ENCODE assay signal across 13 cellular contexts in the genomic region with DNA sequence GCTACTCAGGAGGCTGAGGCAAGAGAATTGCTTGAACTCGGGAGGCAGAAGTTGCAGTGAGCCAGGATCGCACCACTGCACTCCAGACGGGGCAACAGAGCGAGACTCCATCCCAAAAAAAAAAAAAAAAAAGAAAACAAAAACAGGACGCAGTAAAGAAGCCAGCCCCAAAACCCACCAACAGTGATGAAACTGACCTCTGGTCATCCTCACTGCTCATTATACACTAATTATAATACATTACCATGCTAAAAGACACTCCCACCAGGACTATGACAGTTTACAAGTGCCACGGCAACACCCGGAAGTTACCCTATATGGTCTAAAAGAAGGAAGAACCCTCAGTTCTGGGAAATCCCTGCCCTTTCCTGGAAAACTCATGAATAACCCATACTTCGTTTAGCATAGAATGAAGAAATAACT. TPM values are rescaled to one million over a fixed set of nuclear protein-coding genes. Genes with fewer than 3 reads are reported as not detected.
DNase-seq lines count a peak whose midpoint lies in the region; ATAC-seq, FAIRE-seq and TF ChIP-seq lines count a peak whose summit lies in the region.
"Had no signal": no experiment of that assay in that cellular context is flagged by ENCODE, and none has a peak within 500 bp of the region (broad histone marks: within the 10 kb centered on the region; RNA-seq: fewer than 3 reads in every experiment).

No MANE protein-coding gene starts in this region.

- POLR2A ChIA-PET in A673 (lab: Charles Lee; ENCODE audit: low non-redundant PET) = no interaction called here

- H2AFZ ChIP-seq in keratinocyte (ENCODE audit: control insufficient read depth, low read length) (no peak overlapping the region), MM.1S (ENCODE audit: low read length) (no peak overlapping the region), osteoblast (ENCODE audit: low read length) (no peak overlapping the region)

- DNase-seq in A673 (ENCODE audit: low spot score) (peak; percentile 25), keratinocyte (ENCODE audit: low read depth, low spot score) (no peak), MM.1S (no peak), osteoblast (ENCODE audit: insufficient read length, low spot score, missing footprints) (no peak), UCSD-AML1 (lab: John Stamatoyannopoulos, UW; ENCODE audit: unreplicated experiment) (no peak)
- DNase-seq in activated T-helper 1 cell treated with anti-CD3 and anti-CD28 coated beads, Interleukin-12 subunit alpha, Interleukin-12 subunit beta, Interleukin-2, Interleukin-4 antibody, amounts not matched to agents 30 ng/mL and 10 ng/mL and 1 ng/mL, durations not matched to agents 14 hours and 24 hours and 36 hours (ENCODE audit: low spot score) = peak; percentile 2
- DNase-seq: immature natural killer cell; naive thymus-derived CD8-positive, alpha-beta T cell; NCI-H1694; uterus had no signal

- H3K27me3 ChIP-seq in A673 (replicated peaks; ENCODE audit: insufficient read depth, low read depth, low read length, poor library complexity) (no peaks in the 10 kb centered on the region), HUES48 (ENCODE audit: control insufficient read depth, insufficient read depth, low read length) (no peaks in the 10 kb centered on the region), keratinocyte (ENCODE audit: control insufficient read depth, extremely low read depth, insufficient read depth, low read length) (no peaks in the 10 kb centered on the region), MM.1S (replicated peaks; ENCODE audit: insufficient read depth, low read length) (no peaks in the 10 kb centered on the region), osteoblast (ENCODE audit: insufficient read depth, low read length) (no peaks in the 10 kb centered on the region)
- H3K27me3 ChIP-seq: BLaER1, uterus had no signal

- H3K36me3 Mint-ChIP-seq in activated T-helper 1 cell treated with anti-CD3 and anti-CD28 coated beads, Interleukin-12 subunit alpha, Interleukin-12 subunit beta, Interleukin-2, Interleukin-4 antibody, amounts not matched to agents 30 ng/mL and 10 ng/mL and 1 ng/mL, durations not matched to agents 14 hours and 24 hours and 36 hours (ENCODE audit: low read depth) = no peaks in the 10 kb centered on the region
- H3K36me3 Mint-ChIP-seq: immature natural killer cell; naive thymus-derived CD8-positive, alpha-beta T cell had no signal

- no peaks in the 10 kb centered on the region for H3F3A ChIP-seq in MM.1S (ENCODE audit: insufficient read depth, low read length)

- no peak overlapping the region for H3K27ac Mint-ChIP-seq in activated T-helper 1 cell treated with anti-CD3 and anti-CD28 coated beads, Interleukin-12 subunit alpha, Interleukin-12 subunit beta, Interleukin-2, Interleukin-4 antibody, amounts not matched to agents 30 ng/mL and 10 ng/mL and 1 ng/mL, durations not matched to agents 14 hours and 24 hours and 36 hours
- H3K27ac Mint-ChIP-seq: naive thymus-derived CD8-positive, alpha-beta T cell had no signal

- intact Hi-C loops in A673 (cut with micrococcal nuclease; ENCODE audit: unreplicated experiment) = no loop called here
- intact Hi-C loops in activated T-helper 1 cell treated with anti-CD3 and anti-CD28 coated beads, Interleukin-12 subunit alpha, Interleukin-12 subunit beta, Interleukin-2, Interleukin-4 antibody, amounts not matched to agents 30 ng/mL and 10 ng/mL and 1 ng/mL, durations not matched to agents 14 hours and 24 hours and 36 hours (cut with micrococcal nuclease) = no loop called here

- H3K9me2 ChIP-seq in MM.1S (replicated peaks; ENCODE audit: insufficient read depth, low read length) = no peaks in the 10 kb centered on the region

- no peak for ATAC-seq in HG02678 (IDR thresholded peaks at IDR 0.05; ENCODE audit: unreplicated experiment)
- ATAC-seq: naive thymus-derived CD8-positive, alpha-beta T cell had no signal

- dilution Hi-C loops in keratinocyte (cut with MboI; ENCODE audit: extremely low pct_ligation_motif_present, low sequenced_read_pairs) = no loop called here

- no peaks in the 10 kb centered on the region for H3K27me3 Mint-ChIP-seq in activated T-helper 1 cell treated with anti-CD3 and anti-CD28 coated beads, Interleukin-12 subunit alpha, Interleukin-12 subunit beta, Interleukin-2, Interleukin-4 antibody, amounts not matched to agents 30 ng/mL and 10 ng/mL and 1 ng/mL, durations not matched to agents 14 hours and 24 hours and 36 hours (ENCODE audit: insufficient read depth)

- H3K27ac ChIP-seq in A673 (ENCODE audit: low read depth, low read length, poor library complexity, severe bottlenecking) (no peak overlapping the region), HUES48 (ENCODE audit: low read depth, low read length) (peak overlapping the region; percentile 57), keratinocyte (ENCODE audit: control insufficient read depth, insufficient read depth, low read length) (peak overlapping the region; percentile 54), MM.1S (ENCODE audit: low read length) (no peak overlapping the region), osteoblast (ENCODE audit: low read depth, low read length) (no peak overlapping the region)
- H3K27ac ChIP-seq: BLaER1, uterus had no signal

- no peak for FAIRE-seq in keratinocyte (lab: Jason Lieb, UNC)

- no peaks in the 10 kb centered on the region for H3K79me2 ChIP-seq in keratinocyte (ENCODE audit: control insufficient read depth, insufficient read depth, low read length)
- H3K79me2 ChIP-seq in MM.1S (ENCODE audit: low read length) = no peaks in the 10 kb centered on the region
- H3K79me2 ChIP-seq in osteoblast (ENCODE audit: insufficient read depth, low read length) = no peaks in the 10 kb centered on the region

- H3K9ac ChIP-seq in HUES48 (ENCODE audit: low read depth, low read length) (no peak overlapping the region), keratinocyte (ENCODE audit: control insufficient read depth, extremely low read depth, insufficient read depth, low read length) (no peak overlapping the region), MM.1S (ENCODE audit: low read length) (no peak overlapping the region)
- H3K9ac ChIP-seq: BLaER1 had no signal

- H3K36me3 ChIP-seq in A673 (ENCODE audit: insufficient read depth, low read length, poor library complexity, severe bottlenecking) (no peaks in the 10 kb centered on the region), HUES48 (ENCODE audit: control insufficient read depth, insufficient read depth, low read length) (no peaks in the 10 kb centered on the region), keratinocyte (ENCODE audit: control insufficient read depth in 2 of 2, extremely low read depth in 1 of 2, insufficient read depth in 2 of 2, low read length in 2 of 2) (no peaks in the 10 kb centered on the region), MM.1S (replicated peaks; ENCODE audit: insufficient read depth, low read length) (no peaks in the 10 kb centered on the region), osteoblast (ENCODE audit: insufficient read depth, low read length) (no peaks in the 10 kb centered on the region)
- H3K36me3 ChIP-seq: BLaER1, uterus had no signal

- no peaks in the 10 kb centered on the region for H3K9me3 Mint-ChIP-seq in activated T-helper 1 cell treated with anti-CD3 and anti-CD28 coated beads, Interleukin-12 subunit alpha, Interleukin-12 subunit beta, Interleukin-2, Interleukin-4 antibody, amounts not matched to agents 30 ng/mL and 10 ng/mL and 1 ng/mL, durations not matched to agents 14 hours and 24 hours and 36 hours
- H3K9me3 Mint-ChIP-seq: immature natural killer cell; naive thymus-derived CD8-positive, alpha-beta T cell had no signal

- H4K20me1 ChIP-seq in keratinocyte (ENCODE audit: control insufficient read depth, extremely low read depth, insufficient read depth, low read length) = no peaks in the 10 kb centered on the region
- H4K20me1 ChIP-seq in MM.1S (ENCODE audit: insufficient read depth, low read length) = no peaks in the 10 kb centered on the region
- no peaks in the 10 kb centered on the region for H4K20me1 ChIP-seq in osteoblast (ENCODE audit: insufficient read depth, low read length)
- H4K20me1 ChIP-seq: BLaER1 had no signal

- H3K4me3 Mint-ChIP-seq in activated T-helper 1 cell treated with anti-CD3 and anti-CD28 coated beads, Interleukin-12 subunit alpha, Interleukin-12 subunit beta, Interleukin-2, Interleukin-4 antibody, amounts not matched to agents 30 ng/mL and 10 ng/mL and 1 ng/mL, durations not matched to agents 14 hours and 24 hours and 36 hours = no peak overlapping the region
- H3K4me3 Mint-ChIP-seq: naive thymus-derived CD8-positive, alpha-beta T cell had no signal

- H3K4me1 ChIP-seq in A673 (ENCODE audit: insufficient read depth, low read length, poor library complexity, severe bottlenecking) (no peaks in the 10 kb centered on the region), HUES48 (ENCODE audit: control insufficient read depth, insufficient read depth, low read length) (peaks cover 5% of the 10 kb centered on the region; the same call in 1 of the 2 replicates), keratinocyte (ENCODE audit: control insufficient read depth, extremely low read depth, insufficient read depth, low read length) (peaks cover 11% of the 10 kb centered on the region), MM.1S (ENCODE audit: low read length) (no peaks in the 10 kb centered on the region), osteoblast (ENCODE audit: insufficient read depth, low read length) (no peaks in the 10 kb centered on the region)
- H3K4me1 ChIP-seq: uterus had no signal

- H3K4me1 Mint-ChIP-seq in activated T-helper 1 cell treated with anti-CD3 and anti-CD28 coated beads, Interleukin-12 subunit alpha, Interleukin-12 subunit beta, Interleukin-2, Interleukin-4 antibody, amounts not matched to agents 30 ng/mL and 10 ng/mL and 1 ng/mL, durations not matched to agents 14 hours and 24 hours and 36 hours (ENCODE audit: low read depth) = peaks cover 5% of the 10 kb centered on the region
- H3K4me1 Mint-ChIP-seq: immature natural killer cell had no signal

- no TSS peak for BruUV-seq in A673 (replicated peaks; lab: Mats Ljungman, UMichigan)

- H3K9me3 ChIP-seq in A673 (ENCODE audit: low read depth, low read length, poor library complexity, severe bottlenecking) (no peaks in the 10 kb centered on the region), HUES48 (ENCODE audit: control insufficient read depth, insufficient read depth, low read length) (no peaks in the 10 kb centered on the region), keratinocyte (ENCODE audit: control insufficient read depth, low read depth, low read length) (no peaks in the 10 kb centered on the region), MM.1S (replicated peaks; ENCODE audit: insufficient read depth, low read length) (no peaks in the 10 kb centered on the region), osteoblast (ENCODE audit: low read depth, low read length) (no peaks in the 10 kb centered on the region)
- H3K9me3 ChIP-seq: BLaER1, uterus had no signal

- no peak for TF ChIP-seq CTCF in A673 (conservative IDR thresholded peaks at IDR 0.05; ENCODE audit: low read depth, low read length)
- no peak for TF ChIP-seq CTCF in keratinocyte (optimal IDR thresholded peaks at IDR 0.05 in 1 of 3, IDR thresholded peaks at IDR 0.05 in 1 of 3, conservative IDR thresholded peaks at IDR 0.05 in 1 of 3; ENCODE audit: extremely low read depth in 1 of 3, insufficient read depth in 2 of 3, low read length in 3 of 3)
- no peak for TF ChIP-seq CTCF in MM.1S (IDR thresholded peaks at IDR 0.05; ENCODE audit: low read length)
- TF ChIP-seq CTCF in osteoblast (IDR thresholded peaks at IDR 0.05; ENCODE audit: extremely low read depth, low read depth, low read length) = no peak

- H3K4me3 ChIP-seq in A673 (ENCODE audit: low read depth, low read length, poor library complexity, severe bottlenecking) (no peak overlapping the region), HUES48 (ENCODE audit: low read depth, low read length) (no peak overlapping the region), keratinocyte (ENCODE audit: control insufficient read depth in 2 of 3, extremely low read depth in 1 of 3, insufficient read depth in 2 of 3, low read depth in 1 of 3, low read length in 3 of 3) (no peak overlapping the region), MM.1S (ENCODE audit: low read length) (no peak overlapping the region), osteoblast (ENCODE audit: insufficient read depth, low read length) (no peak overlapping the region)
- H3K4me3 ChIP-seq: BLaER1, uterus had no signal

- no peak overlapping the region for H3K4me2 ChIP-seq in keratinocyte (ENCODE audit: control insufficient read depth, extremely low read depth, insufficient read depth, low read depth, low read length)
- H3K4me2 ChIP-seq in MM.1S (ENCODE audit: low read depth, low read length) = no peak overlapping the region
- H3K4me2 ChIP-seq in osteoblast (ENCODE audit: insufficient read depth, low read length) = no peak overlapping the region
- H3K4me2 ChIP-seq: BLaER1 had no signal

- H3K9me1 ChIP-seq in keratinocyte (ENCODE audit: control insufficient read depth, extremely low read depth, insufficient read depth, low read length) = no peaks in the 10 kb centered on the region

- CTCF ChIA-PET in A673 (lab: Charles Lee) = no interaction called here

RNA-seq across cellular contexts. Expression of a gene that starts 40.0 kb away (rescaled TPM):
- total RNA-seq in A673 (2021) (432 and 453 TPM in 2 replicates), osteoblast (270 and 295 TPM in 2 replicates)
- total RNA-seq in activated T-helper 1 cell treated with anti-CD3 and anti-CD28 coated beads, Interleukin-12 subunit alpha, Interleukin-12 subunit beta, Interleukin-2, Interleukin-4 antibody, amounts not matched to agents 30 ng/mL and 10 ng/mL and 1 ng/mL, durations not matched to agents 14 hours and 24 hours and 36 hours = 343 and 355 TPM in 2 replicates
- 286 to 340 TPM (median 339 TPM) in 3 replicates for polyA plus RNA-seq in keratinocyte
- 371 TPM for polyA plus RNA-seq in keratinocyte (2011; ENCODE audit: low read depth)
- 261 and 298 TPM in 2 replicates for polyA plus RNA-seq in keratinocyte (2011; cell fraction: cytosol; rRNA removed)
- polyA plus RNA-seq in keratinocyte (2011; cell fraction: nucleus; rRNA removed) = 252 and 253 TPM in 2 replicates
- polyA plus RNA-seq in keratinocyte (2012; ENCODE audit: low replicate concordance) = 242 and 328 TPM in 2 replicates
- 206 to 254 TPM (median 244 TPM) in 3 replicates for polyA minus RNA-seq in keratinocyte
- 254 TPM for polyA minus RNA-seq in keratinocyte (2011; cell fraction: cytosol; rRNA and poly(A)+ RNA removed)
- 113 and 156 TPM in 2 replicates for polyA minus RNA-seq in keratinocyte (2011; cell fraction: nucleus; rRNA and poly(A)+ RNA removed)

RNA-seq across cellular contexts. Expression of a gene that starts 50.5 kb away (rescaled TPM):
- 59.3 and 60.2 TPM in 2 replicates for total RNA-seq in A673 (2021)
- total RNA-seq in activated T-helper 1 cell treated with anti-CD3 and anti-CD28 coated beads, Interleukin-12 subunit alpha, Interleukin-12 subunit beta, Interleukin-2, Interleukin-4 antibody, amounts not matched to agents 30 ng/mL and 10 ng/mL and 1 ng/mL, durations not matched to agents 14 hours and 24 hours and 36 hours = 24.3 and 25.2 TPM in 2 replicates
- 13.3 to 23.2 TPM (median 22.3 TPM) in 3 replicates for polyA plus RNA-seq in keratinocyte
- 3.1 TPM for polyA plus RNA-seq in keratinocyte (2011; ENCODE audit: low read depth)
- polyA plus RNA-seq in keratinocyte (2011; cell fraction: cytosol; rRNA removed) = 14.9 and 38.1 TPM in 2 replicates
- 28.6 and 33.0 TPM in 2 replicates for polyA plus RNA-seq in keratinocyte (2011; cell fraction: nucleus; rRNA removed)
- polyA plus RNA-seq in keratinocyte (2012; ENCODE audit: low replicate concordance) = 10.4 and 26.8 TPM in 2 replicates
- polyA minus RNA-seq in keratinocyte = 38.6 to 189 TPM (median 76.0 TPM) in 3 replicates
- polyA minus RNA-seq in keratinocyte (2011; cell fraction: cytosol; rRNA and poly(A)+ RNA removed) = 40.5 TPM
- 13.2 and 17.9 TPM in 2 replicates for polyA minus RNA-seq in keratinocyte (2011; cell fraction: nucleus; rRNA and poly(A)+ RNA removed)
- 46.7 and 48.9 TPM in 2 replicates for total RNA-seq in osteoblast

Comparison
In these comparisons a context has a peak if more than half of its experiments do, and no peak if none do; other contexts are left out.
1. DNase-seq: peak in A673 (single experiment) and activated T-helper 1 cell treated with anti-CD3 and anti-CD28 coated beads, Interleukin-12 subunit alpha, Interleukin-12 subunit beta, Interleukin-2, Interleukin-4 antibody, amounts not matched to agents 30 ng/mL and 10 ng/mL and 1 ng/mL, durations not matched to agents 14 hours and 24 hours and 36 hours (single experiment); none in keratinocyte (single experiment), MM.1S (single experiment), osteoblast (single experiment) and UCSD-AML1 (single experiment).
2. H3K27ac ChIP-seq: peak in HUES48 (single experiment) and keratinocyte (single experiment); none in A673 (single experiment), MM.1S (single experiment) and osteoblast (single experiment).